ENCODE assay signal across 36 cellular contexts in genomic region chr12:22188431-22188830, GRCh38.
"Had no signal": no experiment of that assay in that cellular context is flagged by ENCODE, and none has a peak within 500 bp of the region (broad histone marks: within the 10 kb centered on the region; RNA-seq: fewer than 3 reads in every experiment).

No MANE protein-coding gene starts in this region.

- H3K27me3 Mint-ChIP-seq: activated B cell treated with CpG ODN at 0.5 μM for 24 hours; activated CD4-positive, alpha-beta memory T cell treated with anti-CD3 and anti-CD28 coated beads for 36 hours; activated CD4-positive, alpha-beta T cell treated with anti-CD3 and anti-CD28 coated beads, Interleukin-2, amount 10 ng/mL, durations not matched to agents 7 days and 5 days; activated CD8-positive, alpha-beta T cell treated with anti-CD3 and anti-CD28 coated beads for 36 hours; activated naive CD8-positive, alpha-beta T cell treated with anti-CD3 and anti-CD28 coated beads for 36 hours; activated T-helper 17 cell treated with anti-CD3 and anti-CD28 coated beads, Interleukin-2, amount 50 U/mL, for 72 hours; central memory CD8-positive, alpha-beta T cell had no signal

- H3K36me3 Mint-ChIP-seq: activated CD4-positive, alpha-beta memory T cell treated with anti-CD3 and anti-CD28 coated beads for 36 hours; activated naive CD4-positive, alpha-beta T cell treated with anti-CD3 and anti-CD28 coated beads, Interleukin-2, amount 50 U/mL, for 72 hours; activated naive CD8-positive, alpha-beta T cell treated with anti-CD3 and anti-CD28 coated beads for 36 hours had no signal

- ATAC-seq: activated CD8-positive, alpha-beta T cell treated with anti-CD3 and anti-CD28 coated beads for 36 hours; activated naive CD4-positive, alpha-beta T cell treated with anti-CD3 and anti-CD28 coated beads, Interleukin-2, amount 50 U/mL, for 72 hours; activated T-cell treated with anti-CD3 and anti-CD28 coated beads, Interleukin-2, amount 50 U/mL, for 4 hours; activated T-cell treated with anti-CD3 and anti-CD28 coated beads, Interleukin-2, amount 50 U/mL, for 72 hours; activated T-helper 17 cell treated with anti-CD3 and anti-CD28 coated beads, Interleukin-2, amount 50 U/mL, for 72 hours; body of pancreas had no signal

- H3K27ac ChIP-seq: adrenal gland, body of pancreas, brain microvascular endothelial cell, cardiac muscle cell, VCaP had no signal

- H3K27ac Mint-ChIP-seq: activated B cell treated with CpG ODN at 0.5 μM for 24 hours; activated CD4-positive, alpha-beta memory T cell treated with anti-CD3 and anti-CD28 coated beads for 36 hours; activated CD4-positive, alpha-beta T cell treated with anti-CD3 and anti-CD28 coated beads, Interleukin-2, amount 10 ng/mL, durations not matched to agents 7 days and 5 days; activated CD8-positive, alpha-beta T cell treated with anti-CD3 and anti-CD28 coated beads for 36 hours; activated naive CD4-positive, alpha-beta T cell treated with anti-CD3 and anti-CD28 coated beads for 36 hours; activated naive CD4-positive, alpha-beta T cell treated with anti-CD3 and anti-CD28 coated beads, Interleukin-2, amount 50 U/mL, for 72 hours; activated naive CD8-positive, alpha-beta T cell treated with anti-CD3 and anti-CD28 coated beads for 36 hours; activated T-cell treated with anti-CD3 and anti-CD28 coated beads, Interleukin-2, amount 50 U/mL, for 72 hours; activated T-helper 1 cell treated with anti-CD3 and anti-CD28 coated beads, Interleukin-12 subunit alpha, Interleukin-12 subunit beta, Interleukin-2, Interleukin-4 antibody, amounts not matched to agents 30 ng/mL and 10 ng/mL and 1 ng/mL, durations not matched to agents 14 hours and 24 hours and 36 hours; activated T-helper 17 cell treated with anti-CD3 and anti-CD28 coated beads, Interleukin-2, amount 50 U/mL, for 72 hours; T-helper 1 cell treated with Interleukin-12 subunit alpha and Interleukin-12 subunit beta and Interleukin-4 antibody, amounts not matched to agents 30 μg/mL and 1 μg/mL, for 36 hours; T-helper 2 cell treated with Interferon-gamma antibody and Interleukin-4, amounts not matched to agents 5 μg/mL and 100 μg/mL, for 36 hours had no signal

- H3K36me3 ChIP-seq: adrenal gland, brain microvascular endothelial cell, cardiac muscle cell had no signal

- H3K27me3 ChIP-seq: adrenal gland, body of pancreas, brain microvascular endothelial cell, cardiac muscle cell had no signal

- H3K9me3 Mint-ChIP-seq: activated B cell treated with CpG ODN at 0.5 μM for 24 hours; activated CD4-positive, alpha-beta memory T cell treated with anti-CD3 and anti-CD28 coated beads for 36 hours; activated CD4-positive, alpha-beta T cell treated with anti-CD3 and anti-CD28 coated beads, Interleukin-2, amount 10 ng/mL, durations not matched to agents 7 days and 5 days; activated CD8-positive, alpha-beta T cell treated with anti-CD3 and anti-CD28 coated beads for 36 hours; activated naive CD4-positive, alpha-beta T cell treated with anti-CD3 and anti-CD28 coated beads for 36 hours; activated naive CD4-positive, alpha-beta T cell treated with anti-CD3 and anti-CD28 coated beads, Interleukin-2, amount 50 U/mL, for 72 hours; activated naive CD8-positive, alpha-beta T cell treated with anti-CD3 and anti-CD28 coated beads for 36 hours; activated T-cell treated with anti-CD3 and anti-CD28 coated beads, Interleukin-2, amount 50 U/mL, for 4 hours; activated T-cell treated with anti-CD3 and anti-CD28 coated beads, Interleukin-2, amount 50 U/mL, for 72 hours; activated T-helper 1 cell treated with anti-CD3 and anti-CD28 coated beads, Interleukin-12 subunit alpha, Interleukin-12 subunit beta, Interleukin-2, Interleukin-4 antibody, amounts not matched to agents 30 ng/mL and 10 ng/mL and 1 ng/mL, durations not matched to agents 14 hours and 24 hours and 36 hours; activated T-helper 17 cell treated with anti-CD3 and anti-CD28 coated beads, Interleukin-2, amount 50 U/mL, for 72 hours; central memory CD8-positive, alpha-beta T cell; T-helper 1 cell treated with Interleukin-12 subunit alpha and Interleukin-12 subunit beta and Interleukin-4 antibody, amounts not matched to agents 30 μg/mL and 1 μg/mL, for 36 hours; T-helper 2 cell treated with Interferon-gamma antibody and Interleukin-4, amounts not matched to agents 5 μg/mL and 100 μg/mL, for 36 hours had no signal

- H3K4me3 ChIP-seq: adrenal gland, body of pancreas, cardiac muscle cell had no signal

- H3K4me1 Mint-ChIP-seq: activated B cell treated with CpG ODN at 0.5 μM for 24 hours; activated CD4-positive, alpha-beta T cell treated with anti-CD3 and anti-CD28 coated beads, Interleukin-2, amount 10 ng/mL, durations not matched to agents 7 days and 5 days; activated naive CD8-positive, alpha-beta T cell treated with anti-CD3 and anti-CD28 coated beads for 36 hours; activated T-helper 17 cell treated with anti-CD3 and anti-CD28 coated beads, Interleukin-2, amount 50 U/mL, for 72 hours; central memory CD8-positive, alpha-beta T cell had no signal

- H3K4me3 Mint-ChIP-seq: activated B cell treated with CpG ODN at 0.5 μM for 24 hours; activated CD4-positive, alpha-beta memory T cell treated with anti-CD3 and anti-CD28 coated beads for 36 hours; activated CD4-positive, alpha-beta T cell treated with anti-CD3 and anti-CD28 coated beads, Interleukin-2, amount 10 ng/mL, durations not matched to agents 7 days and 5 days; activated CD8-positive, alpha-beta T cell treated with anti-CD3 and anti-CD28 coated beads for 36 hours; activated naive CD4-positive, alpha-beta T cell treated with anti-CD3 and anti-CD28 coated beads for 36 hours; activated naive CD8-positive, alpha-beta T cell treated with anti-CD3 and anti-CD28 coated beads for 36 hours; activated T-cell treated with anti-CD3 and anti-CD28 coated beads, Interleukin-2, amount 50 U/mL, for 4 hours; activated T-cell treated with anti-CD3 and anti-CD28 coated beads, Interleukin-2, amount 50 U/mL, for 72 hours; activated T-helper 1 cell treated with anti-CD3 and anti-CD28 coated beads, Interleukin-12 subunit alpha, Interleukin-12 subunit beta, Interleukin-2, Interleukin-4 antibody, amounts not matched to agents 30 ng/mL and 10 ng/mL and 1 ng/mL, durations not matched to agents 14 hours and 24 hours and 36 hours; activated T-helper 17 cell treated with anti-CD3 and anti-CD28 coated beads, Interleukin-2, amount 50 U/mL, for 72 hours; central memory CD8-positive, alpha-beta T cell; T-helper 1 cell treated with Interleukin-12 subunit alpha and Interleukin-12 subunit beta and Interleukin-4 antibody, amounts not matched to agents 30 μg/mL and 1 μg/mL, for 36 hours; T-helper 2 cell treated with Interferon-gamma antibody and Interleukin-4, amounts not matched to agents 5 μg/mL and 100 μg/mL, for 36 hours had no signal

- H3K4me1 ChIP-seq: adrenal gland, body of pancreas had no signal

- DNase-seq: activated B cell treated with CpG ODN at 0.5 μM for 24 hours; activated CD4-positive, alpha-beta memory T cell treated with anti-CD3 and anti-CD28 coated beads for 36 hours; activated CD4-positive, alpha-beta T cell treated with anti-CD3 and anti-CD28 coated beads for 48 hours; activated CD4-positive, alpha-beta T cell treated with anti-CD3 and anti-CD28 coated beads, Interleukin-2, amount 10 ng/mL, durations not matched to agents 7 days and 5 days; activated CD4-positive, alpha-beta T cell treated with anti-CD3 and anti-CD28 coated beads, Interleukin-2, amount 50 U/mL, for 4 hours; activated CD4-positive, CD25-positive, alpha-beta regulatory T cell treated with anti-CD3 and anti-CD28 coated beads, Interleukin-2, amount 50 U/mL, for 72 hours; activated CD8-positive, alpha-beta memory T cell treated with anti-CD3 and anti-CD28 coated beads, Interleukin-2, amount 50 U/mL, for 4 hours; activated CD8-positive, alpha-beta T cell treated with anti-CD3 and anti-CD28 coated beads for 36 hours; activated effector memory CD4-positive, alpha-beta T cell treated with anti-CD3 and anti-CD28 coated beads, Interleukin-2, amount 50 U/mL, for 16 hours; activated gamma-delta T cell treated with Interleukin-2 at 50 U/mL for 16 hours; activated naive CD4-positive, alpha-beta T cell; activated naive CD4-positive, alpha-beta T cell treated with anti-CD3 and anti-CD28 coated beads for 36 hours; activated naive CD4-positive, alpha-beta T cell treated with anti-CD3 and anti-CD28 coated beads, Interleukin-2, amount 50 U/mL, for 16 hours; activated naive CD8-positive, alpha-beta T cell treated with anti-CD3 and anti-CD28 coated beads for 36 hours; activated T-cell treated with anti-CD3 and anti-CD28 coated beads for 4 hours; activated T-cell treated with anti-CD3 and anti-CD28 coated beads, Interleukin-2, amount 50 U/mL, for 1 hour; activated T-cell treated with anti-CD3 and anti-CD28 coated beads, Interleukin-2, amount 50 U/mL, for 4 hours; activated T-cell treated with anti-CD3 and anti-CD28 coated beads, Interleukin-2, amount 50 U/mL, for 72 hours; adrenal gland; amniotic stem cell; aorta; body of pancreas; brain microvascular endothelial cell; caudate nucleus; cerebellar nuclear complex; T-helper 1 cell; T-helper 2 cell; T-helper 9 cell had no signal
